1 cellular context compared by ENCODE assay signal in genomic region chr10:86366902-86367338, GRCh38.
TF ChIP-seq lines count a peak whose summit lies in the region.

No MANE protein-coding gene starts in this region.

TF ChIP-seq in HepG2, 621 proteins besides CTCF, POLR2A, EP300 and RAD21:
- TF ChIP-seq DNMT1 (CRISPR knock-in tag; IDR thresholded peaks at IDR 0.05) (0 out of 2 replicates have a peak, but pooled peaks have one; percentile 46), ZNF687 (CRISPR knock-in tag; IDR thresholded peaks at IDR 0.05) (peak; percentile 16; the same call in 1 of the 2 replicates), MTF2 (CRISPR knock-in tag; IDR thresholded peaks at IDR 0.05; ENCODE audit: borderline replicate concordance) (peak; percentile 55; the same call in 1 of the 2 replicates), PCBP2 (optimal IDR thresholded peaks at IDR 0.05; ENCODE audit: low read depth, low read length, poor library complexity, severe bottlenecking) (no peak)
